ENCODE assay signal across 8 cellular contexts in the genomic region with DNA sequence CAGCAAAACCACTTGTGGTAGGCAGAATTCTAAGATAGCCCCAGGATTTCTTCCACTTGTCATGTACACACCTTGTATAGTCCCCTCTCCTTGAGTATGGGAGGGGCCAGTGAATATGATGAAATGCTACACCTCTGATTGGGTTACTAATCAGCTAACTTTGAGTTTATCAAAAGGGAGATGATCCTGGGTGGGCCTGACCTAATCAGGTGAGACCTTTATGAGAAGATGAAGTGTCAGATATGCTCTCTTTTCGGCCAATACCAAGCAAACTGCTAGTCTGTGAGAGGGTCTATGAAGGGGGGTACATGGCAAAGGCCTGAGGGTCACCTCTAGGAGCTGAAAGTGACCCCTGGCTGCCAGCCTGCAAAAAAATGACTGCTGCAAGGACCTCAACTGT.
"Had no signal": no experiment of that assay in that cellular context is flagged by ENCODE, and none has a peak within 500 bp of the region (broad histone marks: within the 10 kb centered on the region; RNA-seq: fewer than 3 reads in every experiment).

No MANE protein-coding gene starts in this region.

- H3K9ac ChIP-seq: KMS-11 had no signal

- H3K4me3 Mint-ChIP-seq: IgD-negative memory B cell had no signal

- H3K4me1 Mint-ChIP-seq: IgD-negative memory B cell had no signal

- H3K27ac ChIP-seq: HL-60, KMS-11 had no signal

- FAIRE-seq: HTR-8/SVneo had no signal

- H3K27ac Mint-ChIP-seq: IgD-negative memory B cell had no signal

- DNase-seq: IMR-90, Karpas-422, KBM-7, KG1 had no signal

- H3K36me3 Mint-ChIP-seq: IgD-negative memory B cell had no signal

- H3K4me2 ChIP-seq: KMS-11 had no signal
